24 cellular contexts compared by ENCODE assay signal in the genomic region with DNA sequence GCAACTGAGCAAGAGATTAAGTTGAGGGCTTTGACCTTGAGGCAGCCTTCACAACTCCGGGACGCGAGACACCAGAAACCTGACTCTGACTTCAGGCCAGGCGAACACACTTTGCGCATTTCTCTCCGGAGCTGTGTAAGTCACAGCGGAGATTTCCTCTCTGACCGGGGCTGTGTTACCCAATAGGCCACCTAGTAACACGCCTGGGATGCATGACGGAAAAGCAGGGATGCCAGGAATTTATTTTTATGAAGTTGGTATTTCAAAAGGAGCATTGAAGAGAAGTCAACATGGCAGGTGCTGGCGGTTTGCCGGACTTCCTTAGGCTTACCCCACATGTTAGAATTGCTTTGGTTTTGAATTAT. TPM values are rescaled to one million over a fixed set of nuclear protein-coding genes. Genes with fewer than 3 reads are reported as not detected.
"Had no signal": no experiment of that assay in that cellular context is flagged by ENCODE, and none has a peak within 500 bp of the region (broad histone marks: within the 10 kb centered on the region; RNA-seq: fewer than 3 reads in every experiment).

No MANE protein-coding gene starts in this region.

- DNase-seq: dermis blood vessel endothelial cell; effector memory CD4-positive, alpha-beta T cell; erythroblast; esophagus squamous epithelium; foreskin melanocyte; left colon; left ventricle myocardium superior; lower lobe of right lung; naive B cell; stimulated activated CD4-positive, alpha-beta T cell treated with anti-CD3 and anti-CD28 coated beads, Interleukin-12 subunit alpha, Interleukin-12 subunit beta, amount 100 ng/mL, for 4 hours; stimulated activated CD4-positive, alpha-beta T cell treated with anti-CD3 and anti-CD28 coated beads, Interleukin-1b, Interleukin-23, amount 100 ng/mL, for 48 hours; stimulated activated CD4-positive, alpha-beta T cell treated with anti-CD3 and anti-CD28 coated beads, Interleukin-4, amount 100 ng/mL, for 1 hour; stimulated activated CD8-positive, alpha-beta memory T cell treated with anti-CD3 and anti-CD28 coated beads, Interleukin-4, amount 100 ng/mL, for 48 hours; stimulated activated naive CD4-positive, alpha-beta T cell; stomach; thyroid gland had no signal

- H3K27me3 ChIP-seq: right lobe of liver, thyroid gland had no signal

- ATAC-seq: left colon, left ventricle myocardium superior, right lobe of liver had no signal

- H3K4me3 ChIP-seq: coronary artery, esophagus squamous epithelium, lower lobe of right lung, prostate gland, right lobe of liver, smooth muscle cell, stomach, thyroid gland had no signal

- H3K27ac ChIP-seq: coronary artery, esophagus squamous epithelium, lower lobe of right lung, prostate gland, right lobe of liver, stomach, thyroid gland had no signal

- H3K4me1 ChIP-seq: lower lobe of right lung, prostate gland, right lobe of liver, stomach, thyroid gland had no signal

- H3K4me2 ChIP-seq: smooth muscle cell had no signal

- H3K36me3 ChIP-seq: esophagus squamous epithelium, lower lobe of right lung, prostate gland, right lobe of liver, stomach, thyroid gland had no signal

- H3K9me3 ChIP-seq: esophagus squamous epithelium, lower lobe of right lung, prostate gland, right lobe of liver, thyroid gland had no signal

RNA-seq across cellular contexts. Expression of a gene that starts 23.8 kb away (rescaled TPM):
- total RNA-seq: endothelial cell of umbilical vein; mononuclear cell; natural killer cell treated with Interleukin-12 subunit alpha and Interleukin-12 subunit beta and Interleukin-15 and Interleukin-18, amount 100 ng/mL, for 72 hours; osteoblast; right lobe of liver had no signal
- polyA plus RNA-seq: endothelial cell of umbilical vein had no signal
